ENCODE assay signal across 12 cellular contexts in the genomic region with DNA sequence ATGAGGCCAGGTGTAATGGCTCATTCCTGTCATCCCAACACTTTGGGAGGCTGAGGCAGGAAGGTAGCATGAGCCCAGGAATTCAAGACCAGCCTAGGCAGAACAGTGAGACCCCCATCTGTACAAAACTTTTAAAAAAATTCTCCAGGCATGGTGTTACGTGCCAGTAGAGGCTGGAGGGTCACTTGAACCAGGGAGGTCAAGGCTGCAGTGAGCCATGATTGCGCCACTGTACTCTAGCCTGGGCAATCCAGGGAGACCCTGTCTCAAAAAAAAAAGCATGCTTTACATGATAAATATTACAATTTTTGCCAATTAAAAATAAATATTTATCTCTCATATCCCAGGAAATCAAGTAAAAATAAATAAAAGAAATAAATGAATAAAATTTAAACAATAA.
"Had no signal": no experiment of that assay in that cellular context is flagged by ENCODE, and none has a peak within 500 bp of the region (broad histone marks: within the 10 kb centered on the region; RNA-seq: fewer than 3 reads in every experiment).

No MANE protein-coding gene starts in this region.

- H3K36me3 ChIP-seq: adrenal gland, ascending aorta, brain microvascular endothelial cell, breast epithelium, cardiac muscle cell had no signal

- H3K27me3 ChIP-seq: adrenal gland, ascending aorta, body of pancreas, brain microvascular endothelial cell, breast epithelium, cardiac muscle cell had no signal

- H3K4me3 ChIP-seq: adrenal gland, ascending aorta, body of pancreas, breast epithelium, cardiac muscle cell had no signal

- H3K4me1 ChIP-seq: body of pancreas, breast epithelium had no signal

- H3K9me3 ChIP-seq: adrenal gland, ascending aorta, body of pancreas, breast epithelium had no signal

- H3K27ac ChIP-seq: adrenal gland, ascending aorta, body of pancreas, brain microvascular endothelial cell, breast epithelium, cardiac muscle cell had no signal

- DNase-seq: activated gamma-delta T cell; activated naive CD8-positive, alpha-beta T cell treated with anti-CD3 and anti-CD28 coated beads, Interleukin-2, amount 10 ng/mL, durations not matched to agents 7 days and 5 days; aorta; cerebellar nuclear complex had no signal

- FAIRE-seq: astrocyte, bronchial epithelial cell had no signal
